In genomic region chr3:11570251-11570650, GRCh38 we compare ENCODE assay signal across 11 cellular contexts.
DNase-seq lines count a peak whose midpoint lies in the region; ATAC-seq and TF ChIP-seq lines count a peak whose summit lies in the region.
"Had no signal": no experiment of that assay in that cellular context is flagged by ENCODE, and none has a peak within 500 bp of the region (broad histone marks: within the 10 kb centered on the region; RNA-seq: fewer than 3 reads in every experiment).

No MANE protein-coding gene starts in this region.

- ATAC-seq in GM21786 (IDR thresholded peaks at IDR 0.05; ENCODE audit: unreplicated experiment) (no peak), HG03521 (IDR thresholded peaks at IDR 0.05; ENCODE audit: unreplicated experiment) (no peak)

- no peak for TF ChIP-seq CTCF in AG04450 (IDR thresholded peaks at IDR 0.05; ENCODE audit: low read depth, low read length)
- no peak for TF ChIP-seq CTCF in parathyroid adenoma (IDR thresholded peaks at IDR 0.05)

- 64 to 75% methylated on average over 13 of the region's 13 CpGs for WGBS in esophagus, 2 donors

- H3K27me3 ChIP-seq in AG04450 (ENCODE audit: control insufficient read depth, insufficient read depth, low read length) (no peaks in the 10 kb centered on the region), esophagus (ENCODE audit: control insufficient read depth in 1 of 2, insufficient read depth in 2 of 2, low read length in 2 of 2) (no peaks in the 10 kb centered on the region), parathyroid adenoma (ENCODE audit: control insufficient read depth, insufficient read depth, low read length) (no peaks in the 10 kb centered on the region)
- H3K27me3 ChIP-seq: BLaER1 had no signal

- no peak overlapping the region for H2AFZ ChIP-seq in parathyroid adenoma

- no peaks in the 10 kb centered on the region for H3K9me3 ChIP-seq in AG04450 (ENCODE audit: control insufficient read depth, insufficient read depth, low read length)
- H3K9me3 ChIP-seq in esophagus (ENCODE audit: control insufficient read depth in 2 of 2, insufficient read depth in 1 of 2, low read depth in 1 of 2, low read length in 1 of 2): no peaks in the 10 kb centered on the region
- no peaks in the 10 kb centered on the region for H3K9me3 ChIP-seq in parathyroid adenoma (ENCODE audit: control insufficient read depth, low read length)
- H3K9me3 ChIP-seq: BLaER1 had no signal

- H3K4me3 ChIP-seq in AG04450 (ENCODE audit: low read depth, low read length) (no peak overlapping the region), esophagus (ENCODE audit: low read depth in 1 of 2, low read length in 2 of 2) (no peak overlapping the region), parathyroid adenoma (ENCODE audit: low read depth, low read length) (no peak overlapping the region)
- H3K4me3 ChIP-seq: BLaER1 had no signal

- peaks cover 64% of the 10 kb centered on the region for H3K79me2 ChIP-seq in parathyroid adenoma

- H3K9ac ChIP-seq in parathyroid adenoma: no peak overlapping the region
- H3K9ac ChIP-seq: BLaER1 had no signal

- no peak overlapping the region for H3K4me2 ChIP-seq in parathyroid adenoma (ENCODE audit: low read length)
- H3K4me2 ChIP-seq: BLaER1 had no signal

- DNase-seq in AG04450 (ENCODE audit: low read depth, low spot score): no peak
- peak; percentile 15 for DNase-seq in NCI-H82 treated with DMSO at 0.1 percent for 48 hours (lab: John Stamatoyannopoulos, UW; ENCODE audit: unreplicated experiment)
- DNase-seq in NCI-H526 treated with DMSO at 0.1 percent for 48 hours (lab: John Stamatoyannopoulos, UW): no peak
- DNase-seq in NCI-H2029 treated with DMSO at 0.1 percent for 48 hours (lab: John Stamatoyannopoulos, UW): no peak
- DNase-seq: activated CD8-positive, alpha-beta memory T cell treated with anti-CD3 and anti-CD28 coated beads, Interleukin-2, amount 50 U/mL, for 48 hours; stimulated activated CD4-positive, alpha-beta T cell treated with anti-CD3 and anti-CD28 coated beads, Interleukin-1b, Interleukin-23, amount 100 ng/mL, for 48 hours had no signal

- CTCF ChIA-PET in AG04450 (lab: Charles Lee): interaction anchor here (1.6 to 1.8 kb wide), 2 partner anchors 81 to 191 kb away, joined by 4 to 5 read pairs; no protein-coding TSS in a partner anchor

- H3K27ac ChIP-seq in AG04450 (ENCODE audit: low read depth, low read length) (peak overlapping the region; percentile 100), esophagus (ENCODE audit: low read depth in 2 of 2, low read length in 1 of 2) (peak overlapping the region; percentile 22 to 52), parathyroid adenoma (peak overlapping the region; percentile 68)

- H3K36me3 ChIP-seq in esophagus (ENCODE audit: control insufficient read depth in 2 of 2, insufficient read depth in 2 of 2, low read length in 1 of 2): peaks cover 0 to 19% of the 10 kb centered on the region in 2 donors
- no peaks in the 10 kb centered on the region for H3K36me3 ChIP-seq in parathyroid adenoma (ENCODE audit: control insufficient read depth, insufficient read depth, low read length)

- peaks cover 2 to 22% of the 10 kb centered on the region in 2 donors for H3K4me1 ChIP-seq in esophagus (ENCODE audit: control insufficient read depth in 2 of 2, insufficient read depth in 2 of 2, low read length in 1 of 2)
- peaks cover 3% of the 10 kb centered on the region for H3K4me1 ChIP-seq in parathyroid adenoma

- POLR2A ChIA-PET in AG04450 (lab: Yijun Ruan, JAX): interaction anchor here (1.1 kb wide), 1 partner anchor 30 kb away, joined by 3 read pairs; no protein-coding TSS in a partner anchor

Comparison
In these comparisons a context has a peak if more than half of its experiments do, and no peak if none do; other contexts are left out.
1. H3K27ac ChIP-seq: peak in every context shown above with its lines; median percentile 100 in AG04450; 68 in parathyroid adenoma; 37 in esophagus.